In genomic region chr5:150485770-150486401, GRCh38 we compare ENCODE assay signal across 8 cellular contexts. TPM values are rescaled to one million over a fixed set of nuclear protein-coding genes. Genes with fewer than 3 reads are reported as not detected.
DNase-seq lines count a peak whose midpoint lies in the region; TF ChIP-seq lines count a peak whose summit lies in the region.

No MANE protein-coding gene starts in this region.

- H3K4me3 Mint-ChIP-seq in activated naive CD8-positive, alpha-beta T cell, result peak overlapping the region; percentile 7

- TF ChIP-seq CTCF in cardiac muscle cell (IDR thresholded peaks at IDR 0.05; ENCODE audit: low read depth, low read length), result no peak

- peaks cover 34% of the 10 kb centered on the region for H3K4me1 ChIP-seq in cardiac muscle cell (ENCODE audit: low read depth)

- H3K4me3 ChIP-seq in cardiac muscle cell, result peak overlapping the region; percentile 95

- DNase-seq in NCI-H748 (lab: John Stamatoyannopoulos, UW; ENCODE audit: unreplicated experiment) (peak; percentile 60), NCI-H748 treated with DMSO at 0.1 percent for 48 hours (lab: John Stamatoyannopoulos, UW) (no peak), NCI-H2171 (lab: John Stamatoyannopoulos, UW) (peak; percentile 18), cardiac muscle cell (ENCODE audit: low read depth in 1 of 2, low spot score in 1 of 2) (peak; percentile 64 to 74), pons (ENCODE audit: low spot score) (peak; percentile 27), NCI-H526 treated with DMSO at 0.1 percent for 48 hours (lab: John Stamatoyannopoulos, UW) (no peak), cerebellar cortex (ENCODE audit: low spot score) (no peak)

- peak overlapping the region; percentile 99 for H3K27ac ChIP-seq in cardiac muscle cell

- H3K27ac Mint-ChIP-seq in activated naive CD8-positive, alpha-beta T cell, result no peak overlapping the region

- H3K27me3 Mint-ChIP-seq in activated naive CD8-positive, alpha-beta T cell, result peaks cover 4% of the 10 kb centered on the region

- peaks cover 8% of the 10 kb centered on the region for H3K4me1 Mint-ChIP-seq in activated naive CD8-positive, alpha-beta T cell (ENCODE audit: low read depth)

- no peaks in the 10 kb centered on the region for H3K36me3 Mint-ChIP-seq in activated naive CD8-positive, alpha-beta T cell

- H3K9me3 Mint-ChIP-seq in activated naive CD8-positive, alpha-beta T cell (ENCODE audit: low read depth), result no peaks in the 10 kb centered on the region

- no peaks in the 10 kb centered on the region for H3K36me3 ChIP-seq in cardiac muscle cell

- no peaks in the 10 kb centered on the region for H3K27me3 ChIP-seq in cardiac muscle cell

- no peaks in the 10 kb centered on the region for H3K9me3 ChIP-seq in cardiac muscle cell (ENCODE audit: low read depth)

RNA-seq across cellular contexts. Expression of gene NDST1, which starts 22.0 kb away (rescaled TPM):
- 79.8 and 97.6 TPM in 2 replicates for total RNA-seq in cardiac muscle cell
- 26.6 and 34.9 TPM in 2 replicates for polyA plus RNA-seq in cardiac muscle cell

RNA-seq across cellular contexts. Expression of gene RPS14, which starts 36.3 kb away (rescaled TPM):
- 2,228 and 2,781 TPM in 2 replicates for total RNA-seq in cardiac muscle cell
- 1,307 and 1,584 TPM in 2 replicates for polyA plus RNA-seq in cardiac muscle cell

Comparison
In these comparisons a context has a peak if more than half of its experiments do, and no peak if none do; other contexts are left out.
1. DNase-seq: peak in NCI-H748 (single experiment), NCI-H2171 (single experiment), cardiac muscle cell (2 of 2) and pons (single experiment); none in NCI-H748 treated with DMSO at 0.1 percent for 48 hours (single experiment), NCI-H526 treated with DMSO at 0.1 percent for 48 hours (single experiment) and cerebellar cortex (single experiment).